ENCODE assay signal across 17 cellular contexts in the genomic region with DNA sequence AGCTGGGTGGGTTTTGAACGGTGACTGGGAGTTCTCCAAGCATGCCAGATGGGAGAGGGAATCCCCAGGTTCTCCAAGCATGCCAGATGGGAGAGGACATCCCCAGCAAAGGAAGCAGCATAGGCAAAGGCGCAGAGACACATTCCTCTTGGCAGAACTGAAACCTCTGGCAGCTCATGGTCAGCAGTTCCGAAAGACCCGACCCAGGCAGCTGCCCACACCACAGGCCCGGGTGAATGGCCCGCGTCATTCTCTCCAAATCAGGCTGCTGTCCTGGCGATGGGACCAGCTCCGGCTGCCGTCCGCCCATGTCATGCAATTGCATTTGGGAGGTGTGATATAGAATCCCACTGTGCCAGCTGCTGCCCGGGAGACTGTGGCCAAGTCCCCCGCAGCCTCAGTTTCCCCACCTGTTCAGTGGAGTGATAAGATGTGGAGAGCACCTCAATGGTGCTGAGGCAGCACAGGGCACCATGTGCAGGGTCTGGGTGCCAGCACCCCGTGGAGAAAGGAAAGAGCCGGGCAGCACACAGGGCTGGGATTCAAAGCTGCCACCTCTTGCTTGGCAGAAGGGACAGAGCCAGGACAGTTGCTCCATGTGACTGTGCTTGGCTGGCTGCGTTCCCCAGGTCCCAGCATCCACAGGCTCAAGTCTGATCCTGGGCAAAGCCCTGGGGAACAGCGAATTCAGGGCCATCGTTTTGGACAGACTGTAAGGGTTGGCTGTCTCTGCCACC.
"Had no signal": no experiment of that assay in that cellular context is flagged by ENCODE, and none has a peak within 500 bp of the region (broad histone marks: within the 10 kb centered on the region; RNA-seq: fewer than 3 reads in every experiment).

No MANE protein-coding gene starts in this region.

- H3K27me3 ChIP-seq: body of pancreas, right lobe of liver, testis had no signal

- H3K9me3 ChIP-seq: body of pancreas, left lung, right lobe of liver, testis had no signal

- H3K27ac ChIP-seq: body of pancreas, left lung, right lobe of liver, testis had no signal

- DNase-seq: activated CD4-positive, alpha-beta T cell treated with anti-CD3 and anti-CD28 coated beads for 1 hour; activated CD4-positive, alpha-beta T cell treated with anti-CD3 and anti-CD28 coated beads, Interleukin-2, amount 50 U/mL, for 48 hours; activated CD8-positive, alpha-beta memory T cell treated with anti-CD3 and anti-CD28 coated beads, Interleukin-2, amount 10 ng/mL, durations not matched to agents 7 days and 5 days; activated effector memory CD4-positive, alpha-beta T cell treated with Interleukin-2 at 50 U/mL for 16 hours; activated T-cell treated with anti-CD3 and anti-CD28 coated beads, Interleukin-2, amount 50 U/mL, for 24 hours; amniotic stem cell; body of pancreas; cerebellar nuclear complex; dermis blood vessel endothelial cell; endodermal cell; erythroblast; right lobe of liver; stimulated activated CD4-positive, alpha-beta T cell treated with anti-CD3 and anti-CD28 coated beads, Interleukin-4, amount 100 ng/mL, for 1 hour; stimulated activated CD8-positive, alpha-beta memory T cell treated with anti-CD3 and anti-CD28 coated beads, Interleukin-4, amount 100 ng/mL, for 48 hours; testis had no signal

- H3K36me3 ChIP-seq: left lung, right lobe of liver had no signal

- H3K4me1 ChIP-seq: left lung, right lobe of liver had no signal

- H3K4me3 ChIP-seq: body of pancreas, left lung, right lobe of liver, testis had no signal

- ATAC-seq: activated CD8-positive, alpha-beta memory T cell treated with anti-CD3 and anti-CD28 coated beads, Interleukin-2, amount 10 ng/mL, durations not matched to agents 7 days and 5 days; activated naive CD4-positive, alpha-beta T cell treated with anti-CD3 and anti-CD28 coated beads, Interleukin-2, amount 50 U/mL, for 72 hours; body of pancreas; left lung; right lobe of liver had no signal
